1 cellular context compared by ENCODE assay signal in the genomic region with DNA sequence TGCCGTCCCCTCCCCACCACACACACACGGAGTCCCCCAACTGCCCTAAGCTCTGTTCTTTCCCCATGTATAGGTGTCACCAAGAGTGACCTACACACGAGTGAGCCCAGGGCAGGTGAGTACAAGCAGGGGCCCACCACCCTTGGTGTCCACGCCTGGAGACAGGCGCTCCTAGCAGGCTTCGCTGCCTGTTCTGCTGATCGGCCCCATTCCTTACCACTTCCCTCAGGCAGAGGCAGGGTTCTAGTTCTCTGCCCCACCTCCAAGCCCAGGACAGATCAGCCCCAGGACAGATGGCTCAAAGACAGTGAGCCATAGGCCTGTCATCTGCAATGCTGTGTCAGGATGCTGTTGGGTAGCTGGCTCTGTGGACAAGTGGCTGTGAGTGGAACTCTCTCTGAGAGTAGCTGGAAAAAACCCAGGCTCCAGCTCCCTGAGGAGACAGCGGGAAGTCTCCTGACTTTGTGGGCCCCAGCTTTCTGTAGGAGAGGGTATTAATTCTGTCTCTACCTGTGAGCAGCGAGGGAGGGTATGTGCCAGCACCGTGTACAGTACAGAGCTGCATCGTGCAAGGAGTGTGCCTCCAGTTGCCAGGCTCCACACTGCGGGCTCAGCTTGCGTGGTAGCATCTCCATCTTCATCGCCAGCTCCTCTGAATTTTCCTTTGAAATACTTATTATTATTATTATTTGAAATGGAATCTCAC.
A peak's percentile ranks its signal among the peaks of the same experiment; 100 is the strongest.
TF ChIP-seq lines count a peak whose summit lies in the region.

No MANE protein-coding gene starts in this region.

TF ChIP-seq in K562, 482 proteins besides CTCF, POLR2A, EP300 and RAD21:
- TF ChIP-seq HDGF (IDR thresholded peaks at IDR 0.05) (0 out of 2 replicates have a peak, but pooled peaks have one; percentile 49), C11orf30 (IDR thresholded peaks at IDR 0.05; ENCODE audit: low read depth) (no peak)
TF ChIP-seq in K562: peak in this region for 1.
